23 cellular contexts compared by ENCODE assay signal in genomic region chr2:17975401-17975800, GRCh38.
"Had no signal": no experiment of that assay in that cellular context is flagged by ENCODE, and none has a peak within 500 bp of the region (broad histone marks: within the 10 kb centered on the region; RNA-seq: fewer than 3 reads in every experiment).

No MANE protein-coding gene starts in this region.

- ATAC-seq: activated CD8-positive, alpha-beta memory T cell treated with anti-CD3 and anti-CD28 coated beads, Interleukin-2, amount 10 ng/mL, durations not matched to agents 7 days and 5 days; T-helper 17 cell had no signal

- H3K9me3 Mint-ChIP-seq: activated B cell treated with CpG ODN at 0.5 μM for 24 hours; activated CD4-positive, alpha-beta T cell treated with anti-CD3 and anti-CD28 coated beads, Interleukin-2, amount 10 ng/mL, durations not matched to agents 24 days and 14 days; activated naive CD4-positive, alpha-beta T cell treated with anti-CD3 and anti-CD28 coated beads for 36 hours; activated T-cell treated with anti-CD3 and anti-CD28 coated beads, Interleukin-2, amount 50 U/mL, for 24 hours; activated T-helper 1 cell treated with anti-CD3 and anti-CD28 coated beads, Interleukin-12 subunit alpha, Interleukin-12 subunit beta, Interleukin-2, Interleukin-4 antibody, amounts not matched to agents 30 ng/mL and 10 ng/mL and 1 ng/mL, durations not matched to agents 14 hours and 24 hours and 36 hours had no signal

- DNase-seq: activated B cell treated with CpG ODN at 0.5 μM for 24 hours; activated CD4-positive, alpha-beta T cell treated with anti-CD3 and anti-CD28 coated beads for 1 hour; activated CD4-positive, alpha-beta T cell treated with anti-CD3 and anti-CD28 coated beads, Interleukin-2, amount 10 ng/mL, durations not matched to agents 24 days and 14 days; activated CD4-positive, alpha-beta T cell treated with anti-CD3 and anti-CD28 coated beads, Interleukin-2, amount 50 U/mL, for 48 hours; activated CD8-positive, alpha-beta memory T cell treated with anti-CD3 and anti-CD28 coated beads, Interleukin-2, amount 10 ng/mL, durations not matched to agents 7 days and 5 days; activated effector memory CD4-positive, alpha-beta T cell treated with anti-CD3 and anti-CD28 coated beads, Interleukin-2, amount 50 U/mL, for 16 hours; activated naive CD4-positive, alpha-beta T cell treated with anti-CD3 and anti-CD28 coated beads for 36 hours; activated T-cell treated with anti-CD3 and anti-CD28 coated beads, Interleukin-2, amount 50 U/mL, for 24 hours; amygdala; brain microvascular endothelial cell; cerebellar nuclear complex; Kasumi-1; NCI-H1105 treated with DMSO at 0.1 percent for 48 hours; NCI-H1436 treated with DMSO at 0.1 percent for 48 hours; NCI-H187; NCI-H2081; NCI-H510A treated with DMSO at 0.1 percent for 48 hours; SIG-M5; T-helper 17 cell; T-helper 9 cell had no signal

- H3K4me1 Mint-ChIP-seq: activated B cell treated with CpG ODN at 0.5 μM for 24 hours; activated CD4-positive, alpha-beta T cell treated with anti-CD3 and anti-CD28 coated beads, Interleukin-2, amount 10 ng/mL, durations not matched to agents 24 days and 14 days; activated CD8-positive, alpha-beta memory T cell treated with anti-CD3 and anti-CD28 coated beads, Interleukin-2, amount 10 ng/mL, durations not matched to agents 7 days and 5 days; T-helper 17 cell had no signal

- H3K27ac Mint-ChIP-seq: activated B cell treated with CpG ODN at 0.5 μM for 24 hours; activated CD4-positive, alpha-beta T cell treated with anti-CD3 and anti-CD28 coated beads, Interleukin-2, amount 10 ng/mL, durations not matched to agents 24 days and 14 days; activated CD8-positive, alpha-beta memory T cell treated with anti-CD3 and anti-CD28 coated beads, Interleukin-2, amount 10 ng/mL, durations not matched to agents 7 days and 5 days; activated naive CD4-positive, alpha-beta T cell treated with anti-CD3 and anti-CD28 coated beads for 36 hours; activated naive CD8-positive, alpha-beta T cell; activated T-cell treated with anti-CD3 and anti-CD28 coated beads, Interleukin-2, amount 50 U/mL, for 24 hours; activated T-helper 1 cell treated with anti-CD3 and anti-CD28 coated beads, Interleukin-12 subunit alpha, Interleukin-12 subunit beta, Interleukin-2, Interleukin-4 antibody, amounts not matched to agents 30 ng/mL and 10 ng/mL and 1 ng/mL, durations not matched to agents 14 hours and 24 hours and 36 hours; T-helper 17 cell had no signal

- H3K4me3 ChIP-seq: cardiac muscle cell had no signal

- H3K36me3 ChIP-seq: brain microvascular endothelial cell, cardiac muscle cell had no signal

- H3K27ac ChIP-seq: brain microvascular endothelial cell, cardiac muscle cell had no signal

- H3K27me3 ChIP-seq: brain microvascular endothelial cell, cardiac muscle cell had no signal

- H3K4me3 Mint-ChIP-seq: activated B cell treated with CpG ODN at 0.5 μM for 24 hours; activated CD4-positive, alpha-beta T cell treated with anti-CD3 and anti-CD28 coated beads, Interleukin-2, amount 10 ng/mL, durations not matched to agents 24 days and 14 days; activated CD8-positive, alpha-beta memory T cell treated with anti-CD3 and anti-CD28 coated beads, Interleukin-2, amount 10 ng/mL, durations not matched to agents 7 days and 5 days; activated naive CD4-positive, alpha-beta T cell treated with anti-CD3 and anti-CD28 coated beads for 36 hours; activated naive CD8-positive, alpha-beta T cell; activated T-cell treated with anti-CD3 and anti-CD28 coated beads, Interleukin-2, amount 50 U/mL, for 24 hours; activated T-helper 1 cell treated with anti-CD3 and anti-CD28 coated beads, Interleukin-12 subunit alpha, Interleukin-12 subunit beta, Interleukin-2, Interleukin-4 antibody, amounts not matched to agents 30 ng/mL and 10 ng/mL and 1 ng/mL, durations not matched to agents 14 hours and 24 hours and 36 hours; T-helper 17 cell had no signal

- H3K27me3 Mint-ChIP-seq: activated CD4-positive, alpha-beta T cell treated with anti-CD3 and anti-CD28 coated beads, Interleukin-2, amount 10 ng/mL, durations not matched to agents 24 days and 14 days; activated CD8-positive, alpha-beta memory T cell treated with anti-CD3 and anti-CD28 coated beads, Interleukin-2, amount 10 ng/mL, durations not matched to agents 7 days and 5 days; activated T-cell treated with anti-CD3 and anti-CD28 coated beads, Interleukin-2, amount 50 U/mL, for 24 hours; T-helper 17 cell had no signal
